Comparison of ENCODE assay signal across 26 cellular contexts in the genomic region with DNA sequence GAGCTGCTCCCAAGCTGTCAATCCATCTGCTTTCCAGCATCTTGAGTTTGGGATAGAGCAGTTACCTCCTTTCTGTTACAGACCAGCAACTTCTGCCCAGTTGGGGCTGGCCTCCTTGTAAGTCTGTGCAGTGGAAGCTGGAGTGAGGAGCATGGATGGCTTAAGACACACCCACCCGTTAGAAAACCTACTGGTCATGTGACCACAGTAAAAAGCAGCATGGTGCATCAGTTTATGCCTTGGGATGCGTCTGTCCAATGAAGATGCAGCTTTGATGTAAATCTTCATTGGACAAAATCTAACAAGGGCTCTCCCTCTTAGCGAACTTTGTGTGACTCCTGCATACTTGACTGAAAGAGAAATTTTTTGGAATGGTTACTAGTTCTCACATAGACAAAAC.
"Had no signal": no experiment of that assay in that cellular context is flagged by ENCODE, and none has a peak within 500 bp of the region (broad histone marks: within the 10 kb centered on the region; RNA-seq: fewer than 3 reads in every experiment).

No MANE protein-coding gene starts in this region.

- DNase-seq: hypothalamus; immature natural killer cell; left ventricle myocardium inferior; mesendoderm; naive B cell; natural killer cell; nephron progenitor cell; ovary; posterior cingulate gyrus; retina; right cardiac atrium; sigmoid colon; small intestine; stimulated activated CD4-positive, alpha-beta T cell treated with anti-CD3 and anti-CD28 coated beads, Interleukin-1b, Interleukin-23, amount 100 ng/mL, for 48 hours; stimulated activated CD4-positive, alpha-beta T cell treated with anti-CD3 and anti-CD28 coated beads, Interleukin-2, amount 100 ng/mL, for 48 hours; stimulated activated CD4-positive, alpha-beta T cell treated with anti-CD3 and anti-CD28 coated beads, Interleukin-4, amount 100 ng/mL, for 4 hours; stimulated activated CD8-positive, alpha-beta memory T cell treated with anti-CD3 and anti-CD28 coated beads, Interleukin-4, amount 100 ng/mL, for 48 hours; stimulated activated naive CD4-positive, alpha-beta T cell treated with Interleukin-2 at 50 U/mL for 16 hours; stimulated activated naive CD8-positive, alpha-beta T cell treated with anti-CD3 and anti-CD28 coated beads, Interleukin-15, amount 100 ng/mL, for 72 hours; substantia nigra; uterus had no signal

- H3K4me1 ChIP-seq: left ventricle myocardium inferior, prostate gland, sigmoid colon, tibial nerve, uterus had no signal

- H3K27me3 ChIP-seq: ovary, sigmoid colon, tibial nerve, uterus had no signal

- FAIRE-seq: islet of Langerhans, small intestine had no signal

- H3K9me3 ChIP-seq: left ventricle myocardium inferior, ovary, prostate gland, sigmoid colon, uterus had no signal

- H3K4me3 ChIP-seq: left ventricle myocardium inferior, lung, ovary, prostate gland, sigmoid colon, tibial nerve, uterus had no signal

- ATAC-seq: natural killer cell; right cardiac atrium; stimulated activated memory B cell treated with anti-CD40 and anti-IgM and Interleukin-4, amounts not matched to agents 10 μg/mL and 1 μg/mL and 100 μg/mL, for 72 hours; stimulated activated naive CD8-positive, alpha-beta T cell treated with anti-CD3 and anti-CD28 coated beads, Interleukin-15, amount 100 ng/mL, for 72 hours had no signal

- H3K36me3 ChIP-seq: left ventricle myocardium inferior, ovary, prostate gland, sigmoid colon, tibial nerve, uterus had no signal

- H3K27ac ChIP-seq: left ventricle myocardium inferior, ovary, prostate gland, sigmoid colon, tibial nerve, uterus had no signal
